8 cellular contexts compared by ENCODE assay signal in the genomic region with DNA sequence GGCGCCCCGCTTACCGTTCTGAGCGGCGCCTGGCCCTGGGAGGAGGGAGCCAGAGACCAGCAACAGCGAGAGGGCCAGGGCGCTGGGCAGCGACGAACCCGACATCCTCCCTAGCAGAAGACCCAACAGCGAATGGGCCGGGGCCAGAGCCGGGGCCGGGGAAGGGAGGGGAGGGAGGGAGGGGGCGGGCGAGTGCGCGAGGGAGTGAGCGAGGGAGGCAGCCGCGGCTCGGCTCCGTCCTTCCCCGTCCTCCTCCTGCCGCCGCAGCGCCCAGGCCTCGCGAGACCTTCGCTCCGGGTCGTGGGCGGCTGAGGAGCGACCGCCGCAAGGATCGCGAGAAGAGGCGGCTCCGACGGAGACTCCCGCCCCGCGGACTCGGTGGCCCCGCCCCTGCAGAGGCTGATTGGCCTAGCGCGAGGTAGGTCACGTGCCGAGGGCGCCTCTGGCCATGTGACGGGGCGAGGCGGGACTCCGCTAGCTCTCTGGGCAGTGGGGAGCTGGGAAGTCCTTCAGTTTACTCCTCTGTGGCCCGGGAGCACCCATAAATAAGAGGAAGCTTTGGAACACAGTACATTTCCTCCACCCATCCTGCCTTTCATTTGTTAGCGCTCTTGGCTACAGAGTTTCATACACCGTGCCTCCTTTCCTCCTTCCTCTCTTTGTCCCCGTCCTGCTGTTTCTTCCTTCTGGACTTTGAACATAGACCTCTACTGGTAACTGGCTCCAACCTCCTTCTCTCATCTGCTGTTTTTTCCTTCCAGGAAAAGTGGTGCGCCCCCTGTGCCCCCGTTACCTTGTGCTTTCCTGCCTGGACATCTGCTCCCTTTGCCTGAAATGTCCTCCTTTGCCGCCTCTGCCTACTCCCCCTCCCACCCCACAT. TPM values are rescaled to one million over a fixed set of nuclear protein-coding genes. Genes with fewer than 3 reads are reported as not detected.
DNase-seq lines count a peak whose midpoint lies in the region; ATAC-seq and TF ChIP-seq lines count a peak whose summit lies in the region.

NPTN (minus strand) TSS at position 279 of the 880 bp plus-strand sequence; CDS start at position 105, 174 bp downstream.

- peak within 1 kb of the TSS; percentile 73 for H3K27ac Mint-ChIP-seq in type B pancreatic cell

- H3K36me3 ChIP-seq in adipocyte (ENCODE audit: control insufficient read depth, insufficient read depth, low read length, severe bottlenecking), result no peaks in the 10 kb centered on the region

- H3K9ac ChIP-seq in adipocyte (ENCODE audit: low read length), result peak within 1 kb of the TSS; percentile 93

- peaks cover 36% of the 10 kb centered on the region for H3K4me1 Mint-ChIP-seq in type B pancreatic cell (ENCODE audit: unreplicated experiment)

- H3K36me3 Mint-ChIP-seq in type B pancreatic cell, result no peaks in the 10 kb centered on the region

- peak within 1 kb of the TSS; percentile 74 for H3K4me3 ChIP-seq in GM12865 (ENCODE audit: low read depth, low read length)
- H3K4me3 ChIP-seq in adipocyte (ENCODE audit: low read length), result peak within 1 kb of the TSS; percentile 91

- H3K27me3 ChIP-seq in adipocyte (replicated peaks; ENCODE audit: control insufficient read depth, insufficient read depth, low read length), result no peaks in the 10 kb centered on the region

- H3K27me3 Mint-ChIP-seq in type B pancreatic cell, result peaks cover 3% of the 10 kb centered on the region

- peak within 1 kb of the TSS; percentile 96 for H3K4me3 Mint-ChIP-seq in type B pancreatic cell

- peak; percentile 90 for ATAC-seq in HG02763 (IDR thresholded peaks at IDR 0.05; ENCODE audit: unreplicated experiment)

- H3K9me3 ChIP-seq in adipocyte (ENCODE audit: control insufficient read depth, low read length), result no peaks in the 10 kb centered on the region

- peaks cover 45% of the 10 kb centered on the region for H3K4me1 ChIP-seq in adipocyte (ENCODE audit: control insufficient read depth, insufficient read depth, low read length)

- no peaks in the 10 kb centered on the region for H3K9me3 Mint-ChIP-seq in type B pancreatic cell

- intact Hi-C loops in cardiac septum (cut with DNase I), result loop anchor here (2.0 to 10.0 kb wide), 2 partner anchors 37 to 239 kb away; no protein-coding TSS in a partner anchor

- TF ChIP-seq CTCF in GM12865 (IDR thresholded peaks at IDR 0.05; ENCODE audit: insufficient read depth, low read depth, low read length, missing control alignments) (no peak), type B pancreatic cell (conservative IDR thresholded peaks at IDR 0.05) (no peak)

- DNase-seq in GM12865 (ENCODE audit: low read depth) (peak; percentile 99), NCI-H1417 treated with DMSO at 0.1 percent for 48 hours (lab: John Stamatoyannopoulos, UW) (peak; percentile 86), SW480 (ENCODE audit: low spot score) (peak; percentile 96), adipocyte (ENCODE audit: low read depth) (peak; percentile 99), cardiac septum (ENCODE audit: low spot score) (peak; percentile 100), pons (ENCODE audit: low spot score) (peak; percentile 97), type B pancreatic cell (ENCODE audit: extremely low spot score, unreplicated experiment) (peak; percentile 99)

RNA-seq across cellular contexts. Expression of gene NPTN, which starts in this region (rescaled TPM):
- 175 TPM for total RNA-seq in cardiac septum
- total RNA-seq in type B pancreatic cell (ENCODE audit: low replicate concordance), result 89.6 and 98.6 TPM in 2 replicates

Comparison
In these comparisons a context has a peak if more than half of its experiments do, and no peak if none do; other contexts are left out.
1. Peak in every context shown above with its lines: DNase-seq, ATAC-seq and H3K4me3 ChIP-seq.